In the genomic region with DNA sequence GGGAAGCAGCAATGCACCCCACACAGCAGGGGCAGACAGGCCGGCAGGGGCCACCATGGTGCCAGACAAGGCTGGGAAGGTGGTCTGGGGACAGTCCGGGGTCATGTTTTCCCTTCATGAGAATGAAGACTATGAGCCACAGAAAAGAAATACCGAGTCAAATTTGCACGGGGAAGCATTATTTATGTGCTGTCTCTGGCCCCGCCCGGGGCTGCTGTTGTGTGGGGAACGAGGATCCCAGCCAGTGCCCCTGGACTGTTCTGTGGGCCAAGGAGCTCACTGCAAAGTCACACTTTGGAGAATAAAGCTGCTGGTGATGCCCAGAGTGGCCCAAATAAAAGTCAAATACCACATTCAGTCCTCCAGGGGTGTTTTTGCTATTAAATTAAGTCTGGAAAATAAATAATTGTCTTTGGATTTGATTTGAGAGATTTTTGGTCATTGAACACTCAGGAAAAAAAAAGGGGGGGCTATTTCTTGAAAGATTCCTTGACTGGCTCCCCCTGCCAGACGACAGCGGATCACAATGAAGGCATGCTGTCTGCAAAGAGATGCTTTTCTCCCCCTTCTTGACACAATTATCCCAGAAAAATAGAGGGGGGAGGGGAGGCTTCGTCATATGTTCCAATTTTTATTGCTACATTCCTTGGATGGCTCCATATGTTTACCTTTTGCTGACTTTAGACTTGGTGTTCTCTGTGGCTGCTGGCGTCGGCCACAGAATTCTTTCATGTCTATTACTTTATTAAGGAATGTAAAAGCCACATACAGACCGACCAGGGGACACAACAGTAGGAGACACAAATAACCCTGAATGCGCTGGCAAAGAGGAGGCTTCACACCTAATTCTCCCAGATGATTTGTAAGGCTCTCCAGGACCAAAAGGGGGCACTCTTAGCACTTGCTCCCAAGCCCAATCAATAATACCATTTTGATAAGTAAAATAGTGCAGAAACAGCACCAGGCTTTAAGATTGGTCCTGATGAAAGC, we compare ENCODE assay signal across 8 cellular contexts. TPM values are rescaled to one million over a fixed set of nuclear protein-coding genes. Genes with fewer than 3 reads are reported as not detected.
DNase-seq lines count a peak whose midpoint lies in the region; ATAC-seq and TF ChIP-seq lines count a peak whose summit lies in the region.

No MANE protein-coding gene starts in this region.

- WGBS in spleen, 5 donors: 61 to 70% (median 66%) methylated on average over 14 of the region's 14 CpGs

- CTCF ChIA-PET in BJ (lab: Yijun Ruan, JAX): interaction anchor here (0.6 to 5.0 kb wide), 17 partner anchors 8 to 681 kb away, joined by 3 to 51 read pairs (median 5); no protein-coding TSS in a partner anchor

- H3K27me3 ChIP-seq in BJ (ENCODE audit: control insufficient read depth, insufficient read depth, low read length) (no peaks in the 10 kb centered on the region), spleen (replicated peaks in 1 of 7) (peaks cover 0 to 7% (median 0%) of the 10 kb centered on the region in 7 donors)

- no peaks in the 10 kb centered on the region for H3K9me3 ChIP-seq in spleen

- H3K4me1 ChIP-seq in spleen: no peaks in the 10 kb centered on the region

- intact Hi-C loops in spleen (cut with DNase I; ENCODE audit: low total_unique reads): loop anchor here (10.0 kb wide), 1 partner anchor 349 kb away; no protein-coding TSS in a partner anchor

- DNase-seq in BJ (ENCODE audit: low read depth): peak; percentile 64
- DNase-seq in HCEC 1CT: peak; percentile 88
- peak; percentile 8 for DNase-seq in RKO (ENCODE audit: low spot score)
- peak; percentile 80 for DNase-seq in fibroblast of the aortic adventitia (ENCODE audit: low read depth)
- DNase-seq in spleen: no peak
- DNase-seq in COLO829 (ENCODE audit: low spot score): no peak

- TF ChIP-seq POLR2A in spleen (IDR thresholded peaks at IDR 0.05): no peak

- POLR2A ChIA-PET in BJ (lab: Charles Lee): no interaction called here

- ATAC-seq in GM18498 (IDR thresholded peaks at IDR 0.05; ENCODE audit: unreplicated experiment) (no peak), HG02798 (IDR thresholded peaks at IDR 0.05; ENCODE audit: poor library complexity, unreplicated experiment) (no peak)

- no peaks in the 10 kb centered on the region for H3K36me3 ChIP-seq in BJ (ENCODE audit: control insufficient read depth, insufficient read depth, low read length)
- no peaks in the 10 kb centered on the region for H3K36me3 ChIP-seq in spleen

- H3K4me3 ChIP-seq in BJ (ENCODE audit: low read depth, low read length) (no peak overlapping the region), fibroblast of the aortic adventitia (ENCODE audit: low read depth, low read length) (no peak overlapping the region), spleen (no peak overlapping the region)

- peak; percentile 74 for TF ChIP-seq CTCF in BJ (IDR thresholded peaks at IDR 0.05; ENCODE audit: insufficient read depth, low read depth, low read length)
- peak; percentile 85 for TF ChIP-seq CTCF in fibroblast of the aortic adventitia (IDR thresholded peaks at IDR 0.05; ENCODE audit: insufficient read depth, low read length)
- TF ChIP-seq CTCF in spleen (IDR thresholded peaks at IDR 0.05 in 8 of 11, conservative IDR thresholded peaks at IDR 0.05 in 3 of 11): peak in 6 of 11 experiments; percentile 20 to 36 (median 30)

- H3K27ac ChIP-seq in spleen: no peak overlapping the region

RNA-seq across cellular contexts. Expression of gene ANKFN1, which starts 27.1 kb away (rescaled TPM):
- polyA plus RNA-seq in BJ (2011; rRNA removed) (0.06 and 0.07 TPM in 2 replicates), spleen (not detected)
- polyA minus RNA-seq in BJ (2011; rRNA and poly(A)+ RNA removed): 0.38 TPM in 1 of 2 replicates, not detected in the other
- total RNA-seq in fibroblast of the aortic adventitia (ENCODE audit: low replicate concordance) (not detected in 2 replicates), spleen (under 1 TPM in 2 of 7 donors, not detected in 5; 0.19 to 0.58 TPM)

Comparison
In these comparisons a context has a peak if more than half of its experiments do, and no peak if none do; other contexts are left out.
1. DNase-seq: peak in BJ (single experiment), HCEC 1CT (single experiment), RKO (single experiment) and fibroblast of the aortic adventitia (single experiment); none in spleen (single experiment) and COLO829 (single experiment).
2. CTCF ChIP-seq: peak in every context shown above with its lines; median percentile 85 in fibroblast of the aortic adventitia; 74 in BJ; 30 in spleen.